Comparison of ENCODE assay signal across 16 cellular contexts in the genomic region with DNA sequence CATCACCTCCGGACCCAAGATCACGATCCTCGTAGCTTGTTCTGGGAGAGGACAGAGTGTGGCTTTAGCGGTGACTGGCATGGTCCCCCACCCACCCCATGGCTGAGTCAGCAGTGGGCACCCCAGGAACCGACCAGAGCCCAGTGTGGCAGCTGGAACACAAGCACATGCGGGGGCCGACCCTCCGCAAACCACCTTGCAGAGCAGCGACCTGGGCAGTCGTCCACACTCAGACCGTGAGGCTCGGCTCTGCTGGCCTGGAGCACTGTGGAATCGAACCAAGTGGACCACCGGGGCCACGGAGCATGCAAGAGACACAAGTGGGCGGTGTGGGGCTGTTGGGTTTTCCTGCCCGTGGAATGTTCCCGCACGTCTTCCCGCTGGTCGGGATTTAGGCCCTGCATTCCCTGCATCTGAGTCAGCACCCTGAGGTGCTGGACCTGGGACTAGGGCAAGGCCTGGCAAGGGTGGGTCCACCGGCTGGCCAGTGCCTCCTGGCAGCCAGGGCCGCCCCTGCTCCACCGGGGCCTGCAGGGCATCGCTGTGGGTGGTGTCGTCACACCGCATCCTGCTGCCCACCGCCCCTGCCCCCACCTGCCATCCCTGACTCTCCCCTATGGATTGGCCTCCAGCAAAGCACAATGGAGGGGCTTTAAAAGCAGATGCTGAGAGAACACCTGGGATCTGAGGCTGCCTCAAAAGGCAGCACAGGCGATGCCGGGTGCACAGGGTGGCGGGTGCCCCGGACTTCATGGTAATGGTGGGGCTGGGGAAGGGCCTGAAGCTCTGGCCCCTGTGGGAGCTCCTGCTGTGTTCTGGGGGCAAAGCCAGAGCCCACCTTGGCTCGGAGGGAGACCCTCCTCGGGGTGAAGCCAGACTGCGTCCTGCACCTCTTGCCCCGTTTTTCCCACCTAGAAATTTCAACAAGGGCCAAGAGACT. TPM values are rescaled to one million over a fixed set of nuclear protein-coding genes. Genes with fewer than 3 reads are reported as not detected.
DNase-seq lines count a peak whose midpoint lies in the region; TF ChIP-seq lines count a peak whose summit lies in the region.
"Had no signal": no experiment of that assay in that cellular context is flagged by ENCODE, and none has a peak within 500 bp of the region (broad histone marks: within the 10 kb centered on the region; RNA-seq: fewer than 3 reads in every experiment).

No MANE protein-coding gene starts in this region.

- H3K9me3 Mint-ChIP-seq in endodermal cell (peaks cover 2% of the 10 kb centered on the region), Calu3 (ENCODE audit: low read depth, unreplicated experiment) (no peaks in the 10 kb centered on the region)
- H3K9me3 Mint-ChIP-seq: nephron had no signal

- H3K4me3 ChIP-seq in endodermal cell (ENCODE audit: low read length), result no peak overlapping the region
- H3K4me3 ChIP-seq in osteoblast (ENCODE audit: insufficient read depth, low read length), result no peak overlapping the region
- no peak overlapping the region for H3K4me3 ChIP-seq in effector memory CD4-positive, alpha-beta T cell (ENCODE audit: insufficient read depth, low read depth, low read length, poor library complexity, severe bottlenecking)
- H3K4me3 ChIP-seq: lung had no signal

- H3K9me3 ChIP-seq in endodermal cell (ENCODE audit: control insufficient read depth, low read length) (no peaks in the 10 kb centered on the region), osteoblast (ENCODE audit: low read depth, low read length) (no peaks in the 10 kb centered on the region)
- H3K9me3 ChIP-seq in effector memory CD4-positive, alpha-beta T cell (ENCODE audit: control insufficient read depth, low read length), result no peaks in the 10 kb centered on the region

- no peak overlapping the region for H3K9ac ChIP-seq in endodermal cell (ENCODE audit: extremely low read depth, low read length, poor library complexity, severe bottlenecking)

- intact Hi-C loops in Calu3 (cut with micrococcal nuclease; ENCODE audit: unreplicated experiment), result no loop called here

- no peaks in the 10 kb centered on the region for H3K79me2 ChIP-seq in osteoblast (ENCODE audit: insufficient read depth, low read length)

- no peaks in the 10 kb centered on the region for H3K4me1 Mint-ChIP-seq in endodermal cell
- no peaks in the 10 kb centered on the region for H3K4me1 Mint-ChIP-seq in Calu3 (ENCODE audit: low read depth, unreplicated experiment)

- H3K27me3 Mint-ChIP-seq in endodermal cell (ENCODE audit: insufficient read depth) (no peaks in the 10 kb centered on the region), Calu3 (ENCODE audit: unreplicated experiment) (no peaks in the 10 kb centered on the region)
- H3K27me3 Mint-ChIP-seq: B cell had no signal

- no peaks in the 10 kb centered on the region for H4K20me1 ChIP-seq in osteoblast (ENCODE audit: insufficient read depth, low read length)

- H3K36me3 Mint-ChIP-seq in endodermal cell (ENCODE audit: low read depth), result peaks cover 26% of the 10 kb centered on the region
- peaks cover 11% of the 10 kb centered on the region for H3K36me3 Mint-ChIP-seq in Calu3 (ENCODE audit: insufficient read depth, unreplicated experiment)

- no peak overlapping the region for H2AFZ ChIP-seq in osteoblast (ENCODE audit: low read length)

- no peak overlapping the region for H3K4me2 ChIP-seq in osteoblast (ENCODE audit: insufficient read depth, low read length)

- no peaks in the 10 kb centered on the region for H3K27me3 ChIP-seq in endodermal cell (ENCODE audit: control insufficient read depth, insufficient read depth, low read length, poor library complexity, severe bottlenecking)
- H3K27me3 ChIP-seq in osteoblast (ENCODE audit: insufficient read depth, low read length), result no peaks in the 10 kb centered on the region
- H3K27me3 ChIP-seq in effector memory CD4-positive, alpha-beta T cell (replicated peaks; ENCODE audit: control insufficient read depth, insufficient read depth, low read length, poor library complexity, severe bottlenecking), result no peaks in the 10 kb centered on the region

- H3K36me3 ChIP-seq in endodermal cell (ENCODE audit: control insufficient read depth, insufficient read depth, low read length), result no peaks in the 10 kb centered on the region
- H3K36me3 ChIP-seq in osteoblast (ENCODE audit: insufficient read depth, low read length), result no peaks in the 10 kb centered on the region
- no peaks in the 10 kb centered on the region for H3K36me3 ChIP-seq in effector memory CD4-positive, alpha-beta T cell (ENCODE audit: control insufficient read depth, insufficient read depth, low read length)

- CTCF ChIA-PET in Calu3 (lab: Charles Lee), result no interaction called here

- TF ChIP-seq CTCF in endodermal cell (conservative IDR thresholded peaks at IDR 0.05) (no peak), osteoblast (IDR thresholded peaks at IDR 0.05; ENCODE audit: extremely low read depth, low read depth, low read length) (no peak), Calu3 (IDR thresholded peaks at IDR 0.05; ENCODE audit: unreplicated experiment) (no peak)

- H3K4me3 Mint-ChIP-seq in endodermal cell (no peak overlapping the region), Calu3 (ENCODE audit: low read depth, unreplicated experiment) (no peak overlapping the region)
- H3K4me3 Mint-ChIP-seq: B cell, nephron had no signal

- BruUV-seq in Calu3 (replicated peaks; lab: Mats Ljungman, UMichigan), result no TSS peak

- H3K27ac ChIP-seq in endodermal cell (ENCODE audit: low read depth, low read length) (no peak overlapping the region), osteoblast (ENCODE audit: low read depth, low read length) (no peak overlapping the region)
- H3K27ac ChIP-seq in effector memory CD4-positive, alpha-beta T cell (ENCODE audit: insufficient read depth, low read length, poor library complexity, severe bottlenecking), result no peak overlapping the region

- DNase-seq in EL, result peak; percentile 63
- peak; percentile 80 for DNase-seq in NCI-H226
- DNase-seq in endodermal cell, result peak; percentile 44
- peak; percentile 75 for DNase-seq in osteoblast (ENCODE audit: insufficient read length, low spot score, missing footprints)
- no peak for DNase-seq in Calu3
- no peak for DNase-seq in effector memory CD4-positive, alpha-beta T cell
- no peak for DNase-seq in OCI-M2 (lab: John Stamatoyannopoulos, UW; ENCODE audit: unreplicated experiment)
- DNase-seq: activated CD4-positive, alpha-beta T cell treated with anti-CD3 and anti-CD28 coated beads, Interleukin-2, amount 50 U/mL, for 48 hours; activated T-cell treated with anti-CD3 and anti-CD28 coated beads, Interleukin-2, amount 50 U/mL, for 48 hours; foreskin fibroblast; NCI-H2081; NCI-H524 treated with DMSO at 0.1 percent for 48 hours; stimulated activated CD4-positive, alpha-beta T cell treated with anti-CD3 and anti-CD28 coated beads, Interleukin-2, amount 100 ng/mL, for 24 hours had no signal

- WGBS in endodermal cell (ENCODE audit: insufficient coverage in 1 of 2, insufficient read length in 1 of 2), 2 experiments, result 92 to 93% methylated on average over 17 to 36 of the region's 36 CpGs

- no peaks in the 10 kb centered on the region for H3K4me1 ChIP-seq in endodermal cell (ENCODE audit: control insufficient read depth, insufficient read depth, low read length)
- H3K4me1 ChIP-seq in osteoblast (ENCODE audit: insufficient read depth, low read length), result no peaks in the 10 kb centered on the region
- H3K4me1 ChIP-seq in effector memory CD4-positive, alpha-beta T cell (ENCODE audit: control insufficient read depth, insufficient read depth, low read length, poor library complexity, severe bottlenecking), result no peaks in the 10 kb centered on the region

- H3K27ac Mint-ChIP-seq in endodermal cell (no peak overlapping the region), Calu3 (ENCODE audit: unreplicated experiment) (no peak overlapping the region)
- H3K27ac Mint-ChIP-seq: B cell, nephron had no signal

RNA-seq across cellular contexts. Expression of gene MORN1, which starts 18.5 kb away (rescaled TPM):
- total RNA-seq in endodermal cell, result 10 to 100 TPM; 21.3 to 24.9 TPM
- polyA plus RNA-seq in endodermal cell (2013, experiment 1 of 2), result 10.8 TPM
- polyA plus RNA-seq in endodermal cell (2013, experiment 2 of 2), result 8.9 TPM
- total RNA-seq in osteoblast, result 12.4 and 13.4 TPM in 2 replicates
- total RNA-seq in Calu3 (2022), result 23.2 and 25.9 TPM in 2 replicates

RNA-seq across cellular contexts. Expression of gene RER1, which starts 18.8 kb away (rescaled TPM):
- total RNA-seq in endodermal cell, result 100 to 1,000 TPM; 114 TPM
- polyA plus RNA-seq in endodermal cell (2013, experiment 1 of 2), result 68.8 TPM
- polyA plus RNA-seq in endodermal cell (2013, experiment 2 of 2), result 63.1 TPM
- total RNA-seq in osteoblast, result 77.8 and 95.2 TPM in 2 replicates
- 118 and 120 TPM in 2 replicates for total RNA-seq in Calu3 (2022)

RNA-seq across cellular contexts. Expression of gene PEX10, which starts 39.5 kb away (rescaled TPM):
- total RNA-seq in endodermal cell, result 10 to 100 TPM; 35.6 TPM
- polyA plus RNA-seq in endodermal cell (2013, experiment 1 of 2), result 25.1 TPM
- polyA plus RNA-seq in endodermal cell (2013, experiment 2 of 2), result 23.8 TPM
- total RNA-seq in osteoblast, result 33.9 and 34.7 TPM in 2 replicates
- 22.3 and 24.0 TPM in 2 replicates for total RNA-seq in Calu3 (2022)

Comparison
In these comparisons a context has a peak if more than half of its experiments do, and no peak if none do; other contexts are left out.
1. DNase-seq: peak in EL (single experiment), NCI-H226 (single experiment), endodermal cell (single experiment) and osteoblast (single experiment); none in Calu3 (single experiment), effector memory CD4-positive, alpha-beta T cell (0 of 3) and OCI-M2 (single experiment).